ENCODE assay signal across 17 cellular contexts in the genomic region with DNA sequence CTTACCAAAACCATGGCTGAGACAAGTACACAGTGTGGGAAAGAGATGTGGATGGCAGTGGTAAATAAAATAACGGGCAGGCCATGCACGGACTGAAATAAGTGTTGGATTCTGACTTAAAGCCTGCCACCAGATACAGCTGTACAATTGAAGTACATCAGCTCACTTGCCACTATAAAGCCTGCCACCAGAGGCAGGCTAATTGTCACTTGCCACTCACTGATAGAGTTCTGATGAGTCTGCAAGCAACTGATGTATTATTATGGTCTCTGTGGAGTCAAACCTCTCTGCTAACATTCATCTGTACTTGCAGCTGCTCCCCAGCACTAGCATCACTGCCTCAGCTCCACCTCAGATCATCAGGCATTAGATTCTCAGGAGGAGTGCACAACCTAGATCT.
DNase-seq lines count a peak whose midpoint lies in the region; ATAC-seq, FAIRE-seq and TF ChIP-seq lines count a peak whose summit lies in the region.
"Had no signal": no experiment of that assay in that cellular context is flagged by ENCODE, and none has a peak within 500 bp of the region (broad histone marks: within the 10 kb centered on the region; RNA-seq: fewer than 3 reads in every experiment).

No MANE protein-coding gene starts in this region.

- H3K9ac ChIP-seq in HCT116 (ENCODE audit: low read length) (no peak overlapping the region), kidney (ENCODE audit: low read length in 2 of 2) (no peak overlapping the region)

- TF ChIP-seq POLR2A in HCT116 (IDR thresholded peaks at IDR 0.05; ENCODE audit: borderline replicate concordance, extremely low read depth, insufficient read depth, insufficient read length) (no peak), suprapubic skin (IDR thresholded peaks at IDR 0.05) (no peak)

- H3K27ac ChIP-seq in HCT116 (ENCODE audit: low read depth, low read length) (no peak overlapping the region), suprapubic skin (no peak overlapping the region), kidney (ENCODE audit: low read depth in 2 of 2, low read length in 2 of 2) (no peak overlapping the region)
- no peak overlapping the region for H3K27ac ChIP-seq in naive thymus-derived CD4-positive, alpha-beta T cell (ENCODE audit: low read depth, low read length)
- H3K27ac ChIP-seq: adrenal gland, colonic mucosa, psoas muscle had no signal

- H3K4me2 ChIP-seq in HCT116 (ENCODE audit: low read length), result no peak overlapping the region

- RAD21 ChIA-PET in HCT116 (lab: Charles Lee; ENCODE audit: low non-redundant PET in 1 of 2, low total read pairs in 2 of 2, uncharacterized antibody in 2 of 2, unreplicated experiment in 2 of 2), result interaction anchor here in 1 of 2 experiments (0.6 kb wide), 1 partner anchor 242 kb away, joined by 4 read pairs; no protein-coding TSS in a partner anchor

- no peaks in the 10 kb centered on the region for H3K9me3 Mint-ChIP-seq in activated CD8-positive, alpha-beta T cell treated with anti-CD3 and anti-CD28 coated beads for 36 hours
- H3K9me3 Mint-ChIP-seq in activated CD8-positive, alpha-beta T cell treated with anti-CD3 and anti-CD28 coated beads, Interleukin-2, amount 10 ng/mL, durations not matched to agents 7 days and 5 days (ENCODE audit: insufficient read depth), result no peaks in the 10 kb centered on the region
- no peaks in the 10 kb centered on the region for H3K9me3 Mint-ChIP-seq in activated CD4-positive, alpha-beta memory T cell treated with anti-CD3 and anti-CD28 coated beads for 36 hours
- H3K9me3 Mint-ChIP-seq in naive thymus-derived CD4-positive, alpha-beta T cell, result peaks cover 0 to 4% (median 0%) of the 10 kb centered on the region in 11 donors

- peaks cover 0 to 10% of the 10 kb centered on the region in 2 experiments; a peak in 2 of 4 replicates for H3K36me3 ChIP-seq in HCT116 (ENCODE audit: control insufficient read depth in 1 of 2, insufficient read depth in 2 of 2, low read length in 2 of 2)
- H3K36me3 ChIP-seq in naive thymus-derived CD4-positive, alpha-beta T cell (ENCODE audit: control insufficient read depth in 2 of 3, insufficient read depth in 3 of 3, low read length in 3 of 3), result peaks cover 29 to 82% (median 37%) of the 10 kb centered on the region in 3 experiments
- H3K36me3 ChIP-seq in suprapubic skin, result peaks cover 79% of the 10 kb centered on the region
- peaks cover 22 to 26% of the 10 kb centered on the region in 2 donors for H3K36me3 ChIP-seq in kidney (ENCODE audit: control insufficient read depth in 1 of 2, insufficient read depth in 2 of 2, low read length in 2 of 2)

- H2AFZ ChIP-seq in HCT116 (ENCODE audit: low read depth, low read length, poor library complexity, severe bottlenecking), result no peak overlapping the region

- no peak for FAIRE-seq in kidney (lab: Jason Lieb, UNC)
- FAIRE-seq: TTC549 had no signal

- no TSS peak for BruUV-seq in HCT116 (replicated peaks; lab: Mats Ljungman, UMichigan)

- POLR2A ChIA-PET in activated CD8-positive, alpha-beta T cell treated with anti-CD3 and anti-CD28 coated beads for 36 hours (lab: Charles Lee), result no interaction called here
- POLR2A ChIA-PET in activated CD8-positive, alpha-beta T cell treated with anti-CD3 and anti-CD28 coated beads, Interleukin-2, amount 10 ng/mL, durations not matched to agents 7 days and 5 days (lab: Charles Lee), result no interaction called here
- POLR2A ChIA-PET in HCT116 (lab: Charles Lee), result no interaction called here
- POLR2A ChIA-PET in activated CD4-positive, alpha-beta memory T cell treated with anti-CD3 and anti-CD28 coated beads for 36 hours (lab: Charles Lee), result interaction anchor here (1.0 kb wide), 1 partner anchor 85 kb away, joined by 3 read pairs; no protein-coding TSS in a partner anchor
- POLR2A ChIA-PET in naive thymus-derived CD4-positive, alpha-beta T cell (lab: Charles Lee), result interaction anchor here (1.1 kb wide), 2 partner anchors 12 to 49 kb away, joined by 4 to 6 read pairs; no protein-coding TSS in a partner anchor

- ATAC-seq in activated CD8-positive, alpha-beta T cell treated with anti-CD3 and anti-CD28 coated beads for 36 hours, result no peak
- no peak for ATAC-seq in activated CD8-positive, alpha-beta T cell treated with anti-CD3 and anti-CD28 coated beads, Interleukin-2, amount 10 ng/mL, durations not matched to agents 7 days and 5 days
- ATAC-seq in HCT116 (peak; percentile 72), GM18858 (IDR thresholded peaks at IDR 0.05; ENCODE audit: unreplicated experiment) (no peak)
- peak; percentile 49 for ATAC-seq in naive thymus-derived CD4-positive, alpha-beta T cell
- ATAC-seq: psoas muscle had no signal

- no peaks in the 10 kb centered on the region for H3K9me2 ChIP-seq in HCT116 (ENCODE audit: insufficient read depth)

- H3K36me3 Mint-ChIP-seq in activated CD8-positive, alpha-beta T cell treated with anti-CD3 and anti-CD28 coated beads for 36 hours (ENCODE audit: low read depth), result peaks cover 45% of the 10 kb centered on the region
- H3K36me3 Mint-ChIP-seq in activated CD8-positive, alpha-beta T cell treated with anti-CD3 and anti-CD28 coated beads, Interleukin-2, amount 10 ng/mL, durations not matched to agents 7 days and 5 days (ENCODE audit: low read depth), result peaks cover 57% of the 10 kb centered on the region
- peaks cover 65% of the 10 kb centered on the region for H3K36me3 Mint-ChIP-seq in activated CD4-positive, alpha-beta memory T cell treated with anti-CD3 and anti-CD28 coated beads for 36 hours
- peaks cover 23 to 65% (median 48%) of the 10 kb centered on the region in 5 donors for H3K36me3 Mint-ChIP-seq in naive thymus-derived CD4-positive, alpha-beta T cell

- H3K4me1 ChIP-seq in HCT116 (ENCODE audit: control insufficient read depth in 1 of 2, insufficient read depth in 2 of 2, low read length in 2 of 2) (no peaks in the 10 kb centered on the region), suprapubic skin (no peaks in the 10 kb centered on the region), kidney (ENCODE audit: control insufficient read depth in 1 of 2, insufficient read depth in 1 of 2, low read depth in 1 of 2, low read length in 2 of 2) (no peaks in the 10 kb centered on the region)
- H3K4me1 ChIP-seq in naive thymus-derived CD4-positive, alpha-beta T cell (ENCODE audit: control insufficient read depth in 2 of 2, insufficient read depth in 2 of 2, low read length in 2 of 2), result no peaks in the 10 kb centered on the region
- H3K4me1 ChIP-seq: adrenal gland, colonic mucosa, psoas muscle had no signal

- H3K27me3 Mint-ChIP-seq in activated CD8-positive, alpha-beta T cell treated with anti-CD3 and anti-CD28 coated beads for 36 hours, result no peaks in the 10 kb centered on the region
- no peaks in the 10 kb centered on the region for H3K27me3 Mint-ChIP-seq in activated CD8-positive, alpha-beta T cell treated with anti-CD3 and anti-CD28 coated beads, Interleukin-2, amount 10 ng/mL, durations not matched to agents 7 days and 5 days (ENCODE audit: low read depth)
- no peaks in the 10 kb centered on the region for H3K27me3 Mint-ChIP-seq in activated CD4-positive, alpha-beta memory T cell treated with anti-CD3 and anti-CD28 coated beads for 36 hours
- H3K27me3 Mint-ChIP-seq in naive thymus-derived CD4-positive, alpha-beta T cell, result no peaks in the 10 kb centered on the region

- no peak overlapping the region for H3K4me3 Mint-ChIP-seq in activated CD8-positive, alpha-beta T cell treated with anti-CD3 and anti-CD28 coated beads for 36 hours
- no peak overlapping the region for H3K4me3 Mint-ChIP-seq in activated CD8-positive, alpha-beta T cell treated with anti-CD3 and anti-CD28 coated beads, Interleukin-2, amount 10 ng/mL, durations not matched to agents 7 days and 5 days
- no peak overlapping the region for H3K4me3 Mint-ChIP-seq in activated CD4-positive, alpha-beta memory T cell treated with anti-CD3 and anti-CD28 coated beads for 36 hours
- H3K4me3 Mint-ChIP-seq in naive thymus-derived CD4-positive, alpha-beta T cell, result no peak overlapping the region

- H4K20me1 ChIP-seq in HCT116 (ENCODE audit: insufficient read depth), result no peaks in the 10 kb centered on the region

- no peaks in the 10 kb centered on the region for H3K79me2 ChIP-seq in HCT116 (ENCODE audit: insufficient read depth, low read length)

- no peaks in the 10 kb centered on the region for H3K27me3 ChIP-seq in HCT116 (ENCODE audit: insufficient read depth, low read length)
- no peaks in the 10 kb centered on the region for H3K27me3 ChIP-seq in naive thymus-derived CD4-positive, alpha-beta T cell (ENCODE audit: control insufficient read depth in 2 of 2, insufficient read depth in 2 of 2, low read length in 2 of 2)
- H3K27me3 ChIP-seq in suprapubic skin, result no peaks in the 10 kb centered on the region
- H3K27me3 ChIP-seq: adrenal gland, colonic mucosa had no signal

- H3K4me3 ChIP-seq in HCT116 (replicated peaks in 1 of 2; ENCODE audit: low read depth in 1 of 2, low read length in 2 of 2), result no peak overlapping the region
- H3K4me3 ChIP-seq in naive thymus-derived CD4-positive, alpha-beta T cell (ENCODE audit: low read length), result no peak overlapping the region
- no peak overlapping the region for H3K4me3 ChIP-seq in suprapubic skin
- H3K4me3 ChIP-seq in kidney (ENCODE audit: low read length in 2 of 2), result no peak overlapping the region
- H3K4me3 ChIP-seq: adrenal gland, colonic mucosa, psoas muscle had no signal

- CTCF ChIA-PET in activated CD8-positive, alpha-beta T cell treated with anti-CD3 and anti-CD28 coated beads for 36 hours (lab: Charles Lee), result interaction anchor here (0.6 to 1.5 kb wide), 8 partner anchors 12 to 243 kb away, joined by 3 read pairs; no protein-coding TSS in a partner anchor
- CTCF ChIA-PET in activated CD8-positive, alpha-beta T cell treated with anti-CD3 and anti-CD28 coated beads, Interleukin-2, amount 10 ng/mL, durations not matched to agents 7 days and 5 days (lab: Charles Lee), result interaction anchor here (0.7 to 1.6 kb wide), 6 partner anchors 9 to 130 kb away, joined by 3 to 5 read pairs (median 3); no protein-coding TSS in a partner anchor
- CTCF ChIA-PET in HCT116 (lab: Charles Lee), result interaction anchor here (0.8 to 1.2 kb wide), 3 partner anchors 14 to 48 kb away, joined by 3 read pairs; no protein-coding TSS in a partner anchor
- CTCF ChIA-PET in activated CD4-positive, alpha-beta memory T cell treated with anti-CD3 and anti-CD28 coated beads for 36 hours (lab: Charles Lee), result interaction anchor here (0.6 to 1.9 kb wide), 2 partner anchors 21 to 24 kb away, joined by 3 to 9 read pairs; no protein-coding TSS in a partner anchor
- CTCF ChIA-PET in naive thymus-derived CD4-positive, alpha-beta T cell (lab: Charles Lee), result interaction anchor here (0.6 to 1.0 kb wide), 3 partner anchors 8 to 109 kb away, joined by 3 to 6 read pairs (median 5); no protein-coding TSS in a partner anchor

- no peak for DNase-seq in activated CD8-positive, alpha-beta T cell treated with anti-CD3 and anti-CD28 coated beads for 36 hours
- no peak for DNase-seq in activated CD8-positive, alpha-beta T cell treated with anti-CD3 and anti-CD28 coated beads, Interleukin-2, amount 10 ng/mL, durations not matched to agents 7 days and 5 days
- DNase-seq in HCT116 (ENCODE audit: low read depth, low spot score) (no peak), suprapubic skin (ENCODE audit: low spot score in 2 of 2) (no peak), kidney (no peak)
- DNase-seq in activated CD4-positive, alpha-beta memory T cell treated with anti-CD3 and anti-CD28 coated beads for 36 hours, result no peak
- DNase-seq in naive thymus-derived CD4-positive, alpha-beta T cell, result peak in 1 of 9 donors; percentile 20
- DNase-seq: Calu3, colonic mucosa, KBM-7, NCI-H1694 treated with DMSO at 0.1 percent for 48 hours, NCI-H526, psoas muscle, trophoblast cell had no signal

- H3K4me1 Mint-ChIP-seq in activated CD8-positive, alpha-beta T cell treated with anti-CD3 and anti-CD28 coated beads for 36 hours (ENCODE audit: low read depth), result no peaks in the 10 kb centered on the region
- no peaks in the 10 kb centered on the region for H3K4me1 Mint-ChIP-seq in activated CD8-positive, alpha-beta T cell treated with anti-CD3 and anti-CD28 coated beads, Interleukin-2, amount 10 ng/mL, durations not matched to agents 7 days and 5 days (ENCODE audit: low read depth)
- H3K4me1 Mint-ChIP-seq in activated CD4-positive, alpha-beta memory T cell treated with anti-CD3 and anti-CD28 coated beads for 36 hours (ENCODE audit: low read depth), result no peaks in the 10 kb centered on the region
- H3K4me1 Mint-ChIP-seq in naive thymus-derived CD4-positive, alpha-beta T cell, result peaks cover 0 to 32% (median 18%) of the 10 kb centered on the region in 7 donors

- TF ChIP-seq CTCF in activated CD8-positive, alpha-beta T cell treated with anti-CD3 and anti-CD28 coated beads for 36 hours (IDR thresholded peaks at IDR 0.05), result no peak
- TF ChIP-seq CTCF in HCT116 (IDR thresholded peaks at IDR 0.05 in 2 of 3, conservative IDR thresholded peaks at IDR 0.05 in 1 of 3; ENCODE audit: borderline replicate concordance in 1 of 3, insufficient read depth in 1 of 3, low read depth in 2 of 3, low read length in 2 of 3) (peak in 2 of 3 experiments; percentile 49 to 52; a peak in 4 of 6 replicates), suprapubic skin (IDR thresholded peaks at IDR 0.05) (peak in 1 of 2 donors; percentile 3), kidney (IDR thresholded peaks at IDR 0.05; ENCODE audit: borderline replicate concordance, extremely low read depth, insufficient read depth) (no peak)

- H3K9me3 ChIP-seq in HCT116 (ENCODE audit: control insufficient read depth in 1 of 2, insufficient read depth in 1 of 2, low read depth in 1 of 2, low read length in 2 of 2), result no peaks in the 10 kb centered on the region
- H3K9me3 ChIP-seq in naive thymus-derived CD4-positive, alpha-beta T cell (ENCODE audit: control insufficient read depth in 2 of 3, low read length in 3 of 3), result no peaks in the 10 kb centered on the region
- H3K9me3 ChIP-seq in suprapubic skin, result no peaks in the 10 kb centered on the region
- no peaks in the 10 kb centered on the region for H3K9me3 ChIP-seq in kidney (ENCODE audit: control insufficient read depth in 1 of 2, low read length in 2 of 2)
- H3K9me3 ChIP-seq: adrenal gland, colonic mucosa, psoas muscle had no signal

- intact Hi-C loops in activated CD8-positive, alpha-beta T cell treated with anti-CD3 and anti-CD28 coated beads for 36 hours (cut with micrococcal nuclease), result no loop called here
- intact Hi-C loops in HCT116 (cut with micrococcal nuclease) (no loop called here), kidney (cut with DNase I) (no loop called here)
- intact Hi-C loops in activated CD4-positive, alpha-beta memory T cell treated with anti-CD3 and anti-CD28 coated beads for 36 hours (cut with micrococcal nuclease), result no loop called here
- intact Hi-C loops in naive thymus-derived CD4-positive, alpha-beta T cell (cut with micrococcal nuclease), result no loop called here

- H3K27ac Mint-ChIP-seq in activated CD8-positive, alpha-beta T cell treated with anti-CD3 and anti-CD28 coated beads for 36 hours, result peak overlapping the region; percentile 65
- no peak overlapping the region for H3K27ac Mint-ChIP-seq in activated CD8-positive, alpha-beta T cell treated with anti-CD3 and anti-CD28 coated beads, Interleukin-2, amount 10 ng/mL, durations not matched to agents 7 days and 5 days
- peak overlapping the region; percentile 47 for H3K27ac Mint-ChIP-seq in activated CD4-positive, alpha-beta memory T cell treated with anti-CD3 and anti-CD28 coated beads for 36 hours
- H3K27ac Mint-ChIP-seq in naive thymus-derived CD4-positive, alpha-beta T cell, result peak overlapping the region in 8 of 9 donors; percentile 7 to 86 (median 58)

- WGBS in suprapubic skin, result 94% methylated on average over 2 of the region's 2 CpGs

- TF ChIP-seq EP300 in suprapubic skin (IDR thresholded peaks at IDR 0.05), result no peak

- no peak for TF ChIP-seq RAD21 in HCT116 (IDR thresholded peaks at IDR 0.05; ENCODE audit: low read depth)

Comparison
In these comparisons a context has a peak if more than half of its experiments do, and no peak if none do; other contexts are left out.
1. ATAC-seq: peak in HCT116 (single experiment) and naive thymus-derived CD4-positive, alpha-beta T cell (single experiment); none in activated CD8-positive, alpha-beta T cell treated with anti-CD3 and anti-CD28 coated beads for 36 hours (single experiment), activated CD8-positive, alpha-beta T cell treated with anti-CD3 and anti-CD28 coated beads, Interleukin-2, amount 10 ng/mL, durations not matched to agents 7 days and 5 days (single experiment) and GM18858 (single experiment).
2. CTCF ChIP-seq: peak in HCT116 (2 of 3); none in activated CD8-positive, alpha-beta T cell treated with anti-CD3 and anti-CD28 coated beads for 36 hours (single experiment) and kidney (single experiment).
3. POLR2A ChIA-PET loops: an anchor here in activated CD4-positive, alpha-beta memory T cell treated with anti-CD3 and anti-CD28 coated beads for 36 hours (1.0 kb wide) and naive thymus-derived CD4-positive, alpha-beta T cell (1.1 kb wide); none called in activated CD8-positive, alpha-beta T cell treated with anti-CD3 and anti-CD28 coated beads for 36 hours, activated CD8-positive, alpha-beta T cell treated with anti-CD3 and anti-CD28 coated beads, Interleukin-2, amount 10 ng/mL, durations not matched to agents 7 days and 5 days and HCT116.